Comparison of ENCODE assay signal across 26 cellular contexts in genomic region chr6:154916857-154917256, GRCh38.
"Had no signal": no experiment of that assay in that cellular context is flagged by ENCODE, and none has a peak within 500 bp of the region (broad histone marks: within the 10 kb centered on the region; RNA-seq: fewer than 3 reads in every experiment).

No MANE protein-coding gene starts in this region.

- H3K27me3 ChIP-seq: heart left ventricle, pancreas had no signal

- H3K27me3 Mint-ChIP-seq: activated CD4-positive, alpha-beta memory T cell treated with anti-CD3 and anti-CD28 coated beads, Interleukin-2, amount 10 ng/mL, durations not matched to agents 7 days and 5 days; activated CD4-positive, alpha-beta T cell treated with anti-CD3 and anti-CD28 coated beads, Interleukin-2, amount 10 ng/mL, durations not matched to agents 7 days and 5 days; activated naive CD8-positive, alpha-beta T cell; brain; naive B cell had no signal

- H3K27ac Mint-ChIP-seq: activated CD4-positive, alpha-beta memory T cell treated with anti-CD3 and anti-CD28 coated beads, Interleukin-2, amount 10 ng/mL, durations not matched to agents 7 days and 5 days; activated CD4-positive, alpha-beta T cell treated with anti-CD3 and anti-CD28 coated beads, Interleukin-2, amount 10 ng/mL, durations not matched to agents 7 days and 5 days; activated naive CD8-positive, alpha-beta T cell; brain; mesothelial cell of epicardium; T-helper 1 cell treated with Interleukin-12 subunit alpha and Interleukin-12 subunit beta and Interleukin-4 antibody, amounts not matched to agents 30 μg/mL and 1 μg/mL, for 36 hours; WTC11 had no signal

- H3K4me1 ChIP-seq: heart left ventricle, pancreas, prostate gland had no signal

- H3K27ac ChIP-seq: cardiac muscle cell, heart left ventricle, pancreas, prostate gland, skin epidermis had no signal

- H3K4me3 Mint-ChIP-seq: activated CD4-positive, alpha-beta memory T cell treated with anti-CD3 and anti-CD28 coated beads, Interleukin-2, amount 10 ng/mL, durations not matched to agents 7 days and 5 days; activated CD4-positive, alpha-beta T cell treated with anti-CD3 and anti-CD28 coated beads, Interleukin-2, amount 10 ng/mL, durations not matched to agents 7 days and 5 days; activated naive CD8-positive, alpha-beta T cell; activated T-cell treated with anti-CD3 and anti-CD28 coated beads, Interleukin-2, amount 50 U/mL, for 4 hours; brain; mesothelial cell of epicardium; T-helper 1 cell treated with Interleukin-12 subunit alpha and Interleukin-12 subunit beta and Interleukin-4 antibody, amounts not matched to agents 30 μg/mL and 1 μg/mL, for 36 hours; WTC11 had no signal

- H3K4me3 ChIP-seq: cardiac muscle cell, heart left ventricle, pancreas, prostate gland, skin epidermis had no signal

- ATAC-seq: activated T-cell treated with anti-CD3 and anti-CD28 coated beads, Interleukin-2, amount 50 U/mL, for 4 hours; heart left ventricle; pancreas; sciatic nerve; WTC11 had no signal

- H3K36me3 Mint-ChIP-seq: brain, naive B cell, WTC11 had no signal

- H3K36me3 ChIP-seq: cardiac muscle cell, pancreas, prostate gland had no signal

- H3K9me3 ChIP-seq: heart left ventricle, pancreas, prostate gland had no signal

- H3K4me1 Mint-ChIP-seq: brain, mesothelial cell of epicardium had no signal

- H3K9me3 Mint-ChIP-seq: activated CD4-positive, alpha-beta memory T cell treated with anti-CD3 and anti-CD28 coated beads, Interleukin-2, amount 10 ng/mL, durations not matched to agents 7 days and 5 days; activated CD4-positive, alpha-beta T cell treated with anti-CD3 and anti-CD28 coated beads, Interleukin-2, amount 10 ng/mL, durations not matched to agents 7 days and 5 days; activated T-cell treated with anti-CD3 and anti-CD28 coated beads, Interleukin-2, amount 50 U/mL, for 4 hours; brain; mesothelial cell of epicardium; naive B cell; T-helper 1 cell treated with Interleukin-12 subunit alpha and Interleukin-12 subunit beta and Interleukin-4 antibody, amounts not matched to agents 30 μg/mL and 1 μg/mL, for 36 hours; WTC11 had no signal

- DNase-seq: activated CD4-positive, alpha-beta memory T cell treated with anti-CD3 and anti-CD28 coated beads, Interleukin-2, amount 10 ng/mL, durations not matched to agents 7 days and 5 days; activated CD4-positive, alpha-beta T cell treated with anti-CD3 and anti-CD28 coated beads for 1 hour; activated CD4-positive, alpha-beta T cell treated with anti-CD3 and anti-CD28 coated beads, Interleukin-2, amount 10 ng/mL, durations not matched to agents 7 days and 5 days; activated CD8-positive, alpha-beta memory T cell treated with anti-CD3 and anti-CD28 coated beads, Interleukin-2, amount 50 U/mL, for 48 hours; activated naive CD4-positive, alpha-beta T cell treated with Interleukin-2 at 50 U/mL for 16 hours; activated T-cell treated with anti-CD3 and anti-CD28 coated beads, Interleukin-2, amount 50 U/mL, for 4 hours; anterior cingulate cortex; foreskin fibroblast; heart left ventricle; naive B cell; nucleus accumbens; pancreas; retina; stimulated activated CD4-positive, alpha-beta T cell treated with anti-CD3 and anti-CD28 coated beads, Interleukin-12 subunit alpha, Interleukin-12 subunit beta, amount 100 ng/mL, for 4 hours; stimulated activated CD4-positive, alpha-beta T cell treated with anti-CD3 and anti-CD28 coated beads, Interleukin-4, amount 100 ng/mL, for 1 hour; T1000; trophoblast cell had no signal
